In genomic region chr7:6827180-6827579, GRCh38 we compare ENCODE assay signal across 8 cellular contexts. TPM values are rescaled to one million over a fixed set of nuclear protein-coding genes. Genes with fewer than 3 reads are reported as not detected.
A peak's percentile ranks its signal among the peaks of the same experiment; 100 is the strongest.
DNase-seq lines count a peak whose midpoint lies in the region; ATAC-seq and TF ChIP-seq lines count a peak whose summit lies in the region.
"Not testable (repeated sequence)": the region's sequence is repeated elsewhere in the genome, so short reads cannot be mapped to it uniquely, and the experiment has no call there.

No MANE protein-coding gene starts in this region.

- WGBS in endodermal cell (ENCODE audit: insufficient coverage in 1 of 2, insufficient read length in 1 of 2), 2 experiments: 56 to 91% methylated on average over 1 to 12 of the region's 12 CpGs

- H4K20me1 ChIP-seq in Karpas-422 (ENCODE audit: insufficient read depth, low read depth, low read length): not testable (repeated sequence)

- not testable (repeated sequence) for H3K36me3 ChIP-seq in CD8-positive, alpha-beta memory T cell (ENCODE audit: insufficient read depth, low read length); Karpas-422 (ENCODE audit: insufficient read depth, low read length); endodermal cell (ENCODE audit: control insufficient read depth, insufficient read depth, low read length)

- not testable (repeated sequence) for H3K9me3 ChIP-seq in CD8-positive, alpha-beta memory T cell (ENCODE audit: low read length); Karpas-422 (ENCODE audit: low read length); endodermal cell (ENCODE audit: control insufficient read depth, low read length)

- H2AFZ ChIP-seq in Karpas-422 (ENCODE audit: low read length): not testable (repeated sequence)

- H3K4me3 ChIP-seq in CD8-positive, alpha-beta memory T cell (ENCODE audit: low read length); Karpas-422 (ENCODE audit: low read length); endodermal cell (ENCODE audit: low read length): not testable (repeated sequence)

- POLR2A ChIA-PET in CD8-positive, alpha-beta memory T cell (lab: Charles Lee): interaction anchor here (0.6 kb wide), 1 partner anchor 67 kb away, joined by 3 read pairs; no protein-coding TSS in a partner anchor

- peaks cover 7 to 19% of the 10 kb centered on the region in 2 donors for H3K27me3 Mint-ChIP-seq in CD8-positive, alpha-beta memory T cell
- H3K27me3 Mint-ChIP-seq in T-helper 2 cell treated with Interferon-gamma antibody and Interleukin-4, amounts not matched to agents 5 μg/mL and 100 μg/mL, for 36 hours (ENCODE audit: low read depth): peaks cover 18% of the 10 kb centered on the region
- not testable (repeated sequence) for H3K27me3 Mint-ChIP-seq in activated naive CD4-positive, alpha-beta T cell treated with anti-CD3 and anti-CD28 coated beads for 36 hours (ENCODE audit: low read depth)
- H3K27me3 Mint-ChIP-seq in endodermal cell (ENCODE audit: insufficient read depth): peaks cover 17% of the 10 kb centered on the region

- intact Hi-C loops in activated naive CD4-positive, alpha-beta T cell treated with anti-CD3 and anti-CD28 coated beads for 36 hours (cut with micrococcal nuclease): not testable (repeated sequence)

- peaks cover 7 to 14% (median 13%) of the 10 kb centered on the region in 3 donors for H3K4me1 Mint-ChIP-seq in CD8-positive, alpha-beta memory T cell
- H3K4me1 Mint-ChIP-seq in T-helper 2 cell treated with Interferon-gamma antibody and Interleukin-4, amounts not matched to agents 5 μg/mL and 100 μg/mL, for 36 hours (ENCODE audit: low read depth); activated naive CD4-positive, alpha-beta T cell treated with anti-CD3 and anti-CD28 coated beads for 36 hours (ENCODE audit: low read depth); endodermal cell; stimulated activated effector memory CD8-positive, alpha-beta T cell treated with anti-CD3 and anti-CD28 coated beads, Interleukin-12 subunit alpha, Interleukin-12 subunit beta, amount 100 ng/mL, for 72 hours: not testable (repeated sequence)

- not testable (repeated sequence) for TF ChIP-seq CTCF in endodermal cell (conservative IDR thresholded peaks at IDR 0.05)

- H3K79me2 ChIP-seq in Karpas-422 (ENCODE audit: low read length): peaks cover 16% of the 10 kb centered on the region

- not testable (repeated sequence) for H3K9me3 Mint-ChIP-seq in CD8-positive, alpha-beta memory T cell; T-helper 2 cell treated with Interferon-gamma antibody and Interleukin-4, amounts not matched to agents 5 μg/mL and 100 μg/mL, for 36 hours; activated naive CD4-positive, alpha-beta T cell treated with anti-CD3 and anti-CD28 coated beads for 36 hours; endodermal cell; stimulated activated effector memory CD8-positive, alpha-beta T cell treated with anti-CD3 and anti-CD28 coated beads, Interleukin-12 subunit alpha, Interleukin-12 subunit beta, amount 100 ng/mL, for 72 hours

- H3K27ac Mint-ChIP-seq in CD8-positive, alpha-beta memory T cell: peak overlapping the region in 1 of 8 donors; percentile 38
- H3K27ac Mint-ChIP-seq in T-helper 2 cell treated with Interferon-gamma antibody and Interleukin-4, amounts not matched to agents 5 μg/mL and 100 μg/mL, for 36 hours: peak overlapping the region; percentile 45
- not testable (repeated sequence) for H3K27ac Mint-ChIP-seq in activated naive CD4-positive, alpha-beta T cell treated with anti-CD3 and anti-CD28 coated beads for 36 hours; endodermal cell; stimulated activated effector memory CD8-positive, alpha-beta T cell treated with anti-CD3 and anti-CD28 coated beads, Interleukin-12 subunit alpha, Interleukin-12 subunit beta, amount 100 ng/mL, for 72 hours

- H3K4me2 ChIP-seq in Karpas-422 (ENCODE audit: low read depth, low read length, poor library complexity, severe bottlenecking): not testable (repeated sequence)

- not testable (repeated sequence) for H3K4me1 ChIP-seq in CD8-positive, alpha-beta memory T cell (ENCODE audit: insufficient read depth, low read length); Karpas-422 (ENCODE audit: low read length); endodermal cell (ENCODE audit: control insufficient read depth, insufficient read depth, low read length)

- not testable (repeated sequence) for H3K36me3 Mint-ChIP-seq in CD8-positive, alpha-beta memory T cell; activated naive CD4-positive, alpha-beta T cell treated with anti-CD3 and anti-CD28 coated beads for 36 hours (ENCODE audit: low read depth); endodermal cell (ENCODE audit: low read depth)
- peaks cover 12% of the 10 kb centered on the region for H3K36me3 Mint-ChIP-seq in T-helper 2 cell treated with Interferon-gamma antibody and Interleukin-4, amounts not matched to agents 5 μg/mL and 100 μg/mL, for 36 hours (ENCODE audit: low read depth)
- peaks cover 19% of the 10 kb centered on the region for H3K36me3 Mint-ChIP-seq in stimulated activated effector memory CD8-positive, alpha-beta T cell treated with anti-CD3 and anti-CD28 coated beads, Interleukin-12 subunit alpha, Interleukin-12 subunit beta, amount 100 ng/mL, for 72 hours

- CTCF ChIA-PET in CD8-positive, alpha-beta memory T cell (lab: Charles Lee); activated naive CD4-positive, alpha-beta T cell treated with anti-CD3 and anti-CD28 coated beads for 36 hours (lab: Charles Lee): not testable (repeated sequence)

- not testable (repeated sequence) for H3K9ac ChIP-seq in Karpas-422 (ENCODE audit: low read length); endodermal cell (ENCODE audit: extremely low read depth, low read length, poor library complexity, severe bottlenecking)

- H3K27me3 ChIP-seq in CD8-positive, alpha-beta memory T cell (ENCODE audit: insufficient read depth, low read length, poor library complexity, severe bottlenecking); Karpas-422 (ENCODE audit: low read length); endodermal cell (ENCODE audit: control insufficient read depth, insufficient read depth, low read length, poor library complexity, severe bottlenecking): not testable (repeated sequence)

- not testable (repeated sequence) for ATAC-seq in stimulated activated effector memory CD8-positive, alpha-beta T cell treated with anti-CD3 and anti-CD28 coated beads, Interleukin-12 subunit alpha, Interleukin-12 subunit beta, amount 100 ng/mL, for 72 hours

- not testable (repeated sequence) for H3K9me2 ChIP-seq in Karpas-422 (replicated peaks; ENCODE audit: insufficient read depth, low read length)

- not testable (repeated sequence) for DNase-seq in CD8-positive, alpha-beta memory T cell; T-helper 2 cell treated with Interferon-gamma antibody and Interleukin-4, amounts not matched to agents 5 μg/mL and 100 μg/mL, for 36 hours (ENCODE audit: low spot score); activated naive CD4-positive, alpha-beta T cell treated with anti-CD3 and anti-CD28 coated beads for 36 hours; stimulated activated effector memory CD8-positive, alpha-beta T cell treated with anti-CD3 and anti-CD28 coated beads, Interleukin-12 subunit alpha, Interleukin-12 subunit beta, amount 100 ng/mL, for 72 hours (ENCODE audit: low spot score in 2 of 2)
- peak; percentile 44 for DNase-seq in Karpas-422
- peak; percentile 85 for DNase-seq in NCI-H2171 treated with DMSO at 0.1 percent for 48 hours (lab: John Stamatoyannopoulos, UW)
- peak; percentile 86 for DNase-seq in endodermal cell
- peak; percentile 53 for DNase-seq in myocyte (ENCODE audit: low read depth)

- not testable (repeated sequence) for H3K27ac ChIP-seq in CD8-positive, alpha-beta memory T cell (ENCODE audit: low read depth, low read length); Karpas-422 (ENCODE audit: low read length); endodermal cell (ENCODE audit: low read depth, low read length)

- peak overlapping the region; percentile 50 to 81 (median 70) for H3K4me3 Mint-ChIP-seq in CD8-positive, alpha-beta memory T cell
- peak overlapping the region; percentile 42 for H3K4me3 Mint-ChIP-seq in T-helper 2 cell treated with Interferon-gamma antibody and Interleukin-4, amounts not matched to agents 5 μg/mL and 100 μg/mL, for 36 hours
- peak overlapping the region; percentile 41 for H3K4me3 Mint-ChIP-seq in activated naive CD4-positive, alpha-beta T cell treated with anti-CD3 and anti-CD28 coated beads for 36 hours
- peak overlapping the region; percentile 42 for H3K4me3 Mint-ChIP-seq in endodermal cell
- peak overlapping the region; percentile 81 for H3K4me3 Mint-ChIP-seq in stimulated activated effector memory CD8-positive, alpha-beta T cell treated with anti-CD3 and anti-CD28 coated beads, Interleukin-12 subunit alpha, Interleukin-12 subunit beta, amount 100 ng/mL, for 72 hours

RNA-seq across cellular contexts. Expression of gene CCZ1B, which starts 1.1 kb away (rescaled TPM):
- 10 to 100 TPM; 52.2 to 60.5 TPM for total RNA-seq in CD8-positive, alpha-beta memory T cell
- polyA plus RNA-seq in CD8-positive, alpha-beta memory T cell: 34.4 TPM
- total RNA-seq in Karpas-422 (2014; rRNA removed; shearing (Covaris generic); ENCODE audit: low replicate concordance): 76.5 and 87.2 TPM in 2 replicates
- total RNA-seq in activated naive CD4-positive, alpha-beta T cell treated with anti-CD3 and anti-CD28 coated beads for 36 hours: 10 to 100 TPM; 66.1 to 68.6 TPM
- 10 to 100 TPM; 84.7 to 93.7 TPM for total RNA-seq in endodermal cell
- polyA plus RNA-seq in endodermal cell (2013, experiment 1 of 2): 56.4 TPM
- 55.9 TPM for polyA plus RNA-seq in endodermal cell (2013, experiment 2 of 2)
- total RNA-seq in myocyte: 22.8 and 37.5 TPM in 2 replicates
- 61.6 TPM for polyA plus RNA-seq in myocyte (2012)
